ENCODE assay signal across 30 cellular contexts in genomic region chr10:68831961-68832455, GRCh38.
"Had no signal": no experiment of that assay in that cellular context is flagged by ENCODE, and none has a peak within 500 bp of the region (broad histone marks: within the 10 kb centered on the region; RNA-seq: fewer than 3 reads in every experiment).

No MANE protein-coding gene starts in this region.

- H3K36me3 Mint-ChIP-seq: activated naive CD8-positive, alpha-beta T cell treated with anti-CD3 and anti-CD28 coated beads for 36 hours; stimulated activated naive B cell treated with anti-CD40 and anti-IgM and Interleukin-4, amounts not matched to agents 10 μg/mL and 1 μg/mL and 100 μg/mL, for 72 hours had no signal

- H3K27ac Mint-ChIP-seq: activated B cell treated with CpG ODN at 0.5 μM for 24 hours; activated CD8-positive, alpha-beta T cell treated with anti-CD3 and anti-CD28 coated beads for 36 hours; activated naive CD8-positive, alpha-beta T cell treated with anti-CD3 and anti-CD28 coated beads for 36 hours; activated T-helper 2 cell treated with anti-CD3 and anti-CD28 coated beads, Interferon-gamma antibody, Interleukin-2, Interleukin-4, amounts not matched to agents 10 μg/mL and 5 μg/mL and 100 μg/mL, durations not matched to agents 14 hours and 24 hours and 36 hours; nephron; progenitor cell of endocrine pancreas; stimulated activated naive B cell treated with anti-CD40 and anti-IgM and Interleukin-4, amounts not matched to agents 10 μg/mL and 1 μg/mL and 100 μg/mL, for 72 hours; T-helper 17 cell had no signal

- H3K9me3 Mint-ChIP-seq: activated B cell treated with CpG ODN at 0.5 μM for 24 hours; activated CD8-positive, alpha-beta T cell treated with anti-CD3 and anti-CD28 coated beads for 36 hours; activated naive CD8-positive, alpha-beta T cell treated with anti-CD3 and anti-CD28 coated beads for 36 hours; activated T-cell treated with anti-CD3 and anti-CD28 coated beads, Interleukin-2, amount 50 U/mL, for 4 hours; activated T-helper 2 cell treated with anti-CD3 and anti-CD28 coated beads, Interferon-gamma antibody, Interleukin-2, Interleukin-4, amounts not matched to agents 10 μg/mL and 5 μg/mL and 100 μg/mL, durations not matched to agents 14 hours and 24 hours and 36 hours; nephron; stimulated activated naive B cell treated with anti-CD40 and anti-IgM and Interleukin-4, amounts not matched to agents 10 μg/mL and 1 μg/mL and 100 μg/mL, for 72 hours had no signal

- H3K4me3 Mint-ChIP-seq: activated B cell treated with CpG ODN at 0.5 μM for 24 hours; activated CD8-positive, alpha-beta T cell treated with anti-CD3 and anti-CD28 coated beads for 36 hours; activated naive CD8-positive, alpha-beta T cell treated with anti-CD3 and anti-CD28 coated beads for 36 hours; activated T-cell treated with anti-CD3 and anti-CD28 coated beads, Interleukin-2, amount 50 U/mL, for 4 hours; nephron; stimulated activated naive B cell treated with anti-CD40 and anti-IgM and Interleukin-4, amounts not matched to agents 10 μg/mL and 1 μg/mL and 100 μg/mL, for 72 hours; T-helper 17 cell had no signal

- H3K27ac ChIP-seq: adrenal gland, body of pancreas, cardiac muscle cell, colonic mucosa, gastroesophageal sphincter, hepatocyte, ovary, sigmoid colon, stomach, tibial artery had no signal

- H3K79me2 ChIP-seq: hepatocyte had no signal

- H2AFZ ChIP-seq: hepatocyte had no signal

- H3K4me2 ChIP-seq: hepatocyte had no signal

- H3K4me1 ChIP-seq: colonic mucosa had no signal

- H3K9me3 ChIP-seq: adrenal gland, body of pancreas, colonic mucosa, gastroesophageal sphincter, ovary, sigmoid colon, stomach, tibial artery had no signal

- H3K4me1 Mint-ChIP-seq: activated B cell treated with CpG ODN at 0.5 μM for 24 hours; nephron; stimulated activated naive B cell treated with anti-CD40 and anti-IgM and Interleukin-4, amounts not matched to agents 10 μg/mL and 1 μg/mL and 100 μg/mL, for 72 hours had no signal

- H3K4me3 ChIP-seq: adrenal gland, body of pancreas, cardiac muscle cell, colonic mucosa, gastroesophageal sphincter, hepatocyte, ovary, sigmoid colon, stomach, tibial artery had no signal

- DNase-seq: activated B cell treated with CpG ODN at 0.5 μM for 24 hours; activated CD4-positive, alpha-beta T cell treated with anti-CD3 and anti-CD28 coated beads, Interleukin-2, amount 50 U/mL, for 1 hour; activated CD8-positive, alpha-beta T cell treated with anti-CD3 and anti-CD28 coated beads for 36 hours; activated naive CD4-positive, alpha-beta T cell; activated naive CD8-positive, alpha-beta T cell treated with anti-CD3 and anti-CD28 coated beads for 36 hours; activated T-cell treated with anti-CD3 and anti-CD28 coated beads, Interleukin-2, amount 50 U/mL, for 4 hours; adrenal gland; aorta; body of pancreas; cerebellar nuclear complex; colonic mucosa; effector CD8-positive, alpha-beta T cell; left colon; mammary epithelial cell; ovary; sigmoid colon; small intestine; stimulated activated CD4-positive, alpha-beta T cell treated with anti-CD3 and anti-CD28 coated beads, Interleukin-15, amount 100 ng/mL, for 24 hours; stimulated activated CD4-positive, alpha-beta T cell treated with anti-CD3 and anti-CD28 coated beads, Interleukin-2, amount 100 ng/mL, for 24 hours; stimulated activated naive B cell treated with anti-CD40 and anti-IgM and Interleukin-4, amounts not matched to agents 10 μg/mL and 1 μg/mL and 100 μg/mL, for 72 hours; stomach; T-helper 17 cell; T1000; tibial artery had no signal

- H3K27me3 ChIP-seq: adrenal gland, body of pancreas, cardiac muscle cell, colonic mucosa, gastroesophageal sphincter, hepatocyte, ovary, tibial artery had no signal

- H3K36me3 ChIP-seq: adrenal gland, cardiac muscle cell, colonic mucosa, ovary, sigmoid colon, tibial artery had no signal

- H3K27me3 Mint-ChIP-seq: activated B cell treated with CpG ODN at 0.5 μM for 24 hours; progenitor cell of endocrine pancreas; stimulated activated naive B cell treated with anti-CD40 and anti-IgM and Interleukin-4, amounts not matched to agents 10 μg/mL and 1 μg/mL and 100 μg/mL, for 72 hours had no signal
